1 cellular context compared by ENCODE assay signal in the genomic region with DNA sequence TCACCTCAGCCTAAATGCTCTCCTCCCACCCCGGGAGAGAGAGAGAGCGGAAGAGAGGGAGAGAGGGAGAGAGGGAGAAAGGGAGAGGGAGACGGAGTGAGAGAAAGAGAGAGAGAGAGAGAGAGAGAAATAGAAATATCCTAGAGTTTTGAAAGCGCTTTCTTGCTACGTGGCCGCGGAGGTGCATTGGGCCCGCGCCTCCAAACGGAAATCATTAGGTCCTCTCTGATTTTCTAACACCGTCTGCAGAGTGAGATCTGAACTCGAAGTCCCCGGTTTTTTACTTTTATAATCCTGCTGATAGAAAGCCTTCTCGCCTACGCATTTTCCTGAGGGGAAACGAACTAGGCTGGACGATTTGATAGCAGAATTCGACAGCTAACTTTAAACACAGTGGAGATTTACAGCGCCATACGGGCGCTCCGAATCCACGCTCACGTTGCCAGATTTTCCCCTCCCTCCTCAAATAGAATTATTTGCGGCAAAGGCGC.
TF ChIP-seq lines count a peak whose summit lies in the region.

No MANE protein-coding gene starts in this region.

TF ChIP-seq in K562, 482 proteins besides CTCF, POLR2A, EP300 and RAD21:
- TF ChIP-seq EZH2 (IDR thresholded peaks at IDR 0.05; ENCODE audit: borderline replicate concordance, low read depth, low read length) (0 out of 2 replicates have a peak, but pooled peaks have one; percentile 49), RNF2 (IDR thresholded peaks at IDR 0.05) (0 out of 2 replicates have a peak, but pooled peaks have one; percentile 20), PHB2 (IDR thresholded peaks at IDR 0.05; ENCODE audit: low read depth) (no peak), EGR1 (conservative IDR thresholded peaks at IDR 0.05) (peak; percentile 33; the same call in 1 of the 2 replicates), PCBP2 (IDR thresholded peaks at IDR 0.05; ENCODE audit: low read depth, low read length, poor library complexity, severe bottlenecking) (no peak), POU5F1 (IDR thresholded peaks at IDR 0.05; ENCODE audit: borderline replicate concordance, low read depth, low read length, partially characterized antibody) (no peak)
- TF ChIP-seq, protein P1, sequence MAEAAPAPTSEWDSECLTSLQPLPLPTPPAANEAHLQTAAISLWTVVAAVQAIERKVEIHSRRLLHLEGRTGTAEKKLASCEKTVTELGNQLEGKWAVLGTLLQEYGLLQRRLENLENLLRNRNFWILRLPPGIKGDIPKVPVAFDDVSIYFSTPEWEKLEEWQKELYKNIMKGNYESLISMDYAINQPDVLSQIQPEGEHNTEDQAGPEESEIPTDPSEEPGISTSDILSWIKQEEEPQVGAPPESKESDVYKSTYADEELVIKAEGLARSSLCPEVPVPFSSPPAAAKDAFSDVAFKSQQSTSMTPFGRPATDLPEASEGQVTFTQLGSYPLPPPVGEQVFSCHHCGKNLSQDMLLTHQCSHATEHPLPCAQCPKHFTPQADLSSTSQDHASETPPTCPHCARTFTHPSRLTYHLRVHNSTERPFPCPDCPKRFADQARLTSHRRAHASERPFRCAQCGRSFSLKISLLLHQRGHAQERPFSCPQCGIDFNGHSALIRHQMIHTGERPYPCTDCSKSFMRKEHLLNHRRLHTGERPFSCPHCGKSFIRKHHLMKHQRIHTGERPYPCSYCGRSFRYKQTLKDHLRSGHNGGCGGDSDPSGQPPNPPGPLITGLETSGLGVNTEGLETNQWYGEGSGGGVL (CRISPR knock-in tag; IDR thresholded peaks at IDR 0.05), result no peak
